Comparison of ENCODE assay signal across 13 cellular contexts in genomic region chr10:91349381-91349780, GRCh38.
DNase-seq lines count a peak whose midpoint lies in the region; ATAC-seq and TF ChIP-seq lines count a peak whose summit lies in the region.
"Had no signal": no experiment of that assay in that cellular context is flagged by ENCODE, and none has a peak within 500 bp of the region (broad histone marks: within the 10 kb centered on the region; RNA-seq: fewer than 3 reads in every experiment).

No MANE protein-coding gene starts in this region.

- H3K27ac Mint-ChIP-seq in type B pancreatic cell: no peak overlapping the region
- H3K27ac Mint-ChIP-seq in activated CD8-positive, alpha-beta T cell treated with anti-CD3 and anti-CD28 coated beads, Interleukin-2, amount 10 ng/mL, durations not matched to agents 7 days and 5 days: no peak overlapping the region
- H3K27ac Mint-ChIP-seq: activated naive CD8-positive, alpha-beta T cell; stimulated activated naive B cell treated with anti-CD40 and anti-IgM and Interleukin-4, amounts not matched to agents 10 μg/mL and 1 μg/mL and 100 μg/mL, for 72 hours had no signal

- H3K9me3 Mint-ChIP-seq in type B pancreatic cell: peaks cover 3% of the 10 kb centered on the region
- H3K9me3 Mint-ChIP-seq in activated CD8-positive, alpha-beta T cell treated with anti-CD3 and anti-CD28 coated beads, Interleukin-2, amount 10 ng/mL, durations not matched to agents 7 days and 5 days (ENCODE audit: insufficient read depth): no peaks in the 10 kb centered on the region

- in situ Hi-C loops in HAP-1 (cut with MboI; ENCODE audit: low sequenced_read_pairs): no loop called here

- no peaks in the 10 kb centered on the region for H3K36me3 ChIP-seq in heart right ventricle
- H3K36me3 ChIP-seq in HAP-1 (replicated peaks): no peaks in the 10 kb centered on the region

- no peaks in the 10 kb centered on the region for H3K36me3 Mint-ChIP-seq in type B pancreatic cell
- H3K36me3 Mint-ChIP-seq in activated CD8-positive, alpha-beta T cell treated with anti-CD3 and anti-CD28 coated beads, Interleukin-2, amount 10 ng/mL, durations not matched to agents 7 days and 5 days (ENCODE audit: low read depth): no peaks in the 10 kb centered on the region
- H3K36me3 Mint-ChIP-seq: activated naive CD8-positive, alpha-beta T cell had no signal

- H3K4me1 Mint-ChIP-seq in type B pancreatic cell (ENCODE audit: unreplicated experiment): no peaks in the 10 kb centered on the region
- peaks cover 4% of the 10 kb centered on the region for H3K4me1 Mint-ChIP-seq in activated CD8-positive, alpha-beta T cell treated with anti-CD3 and anti-CD28 coated beads, Interleukin-2, amount 10 ng/mL, durations not matched to agents 7 days and 5 days (ENCODE audit: low read depth)
- H3K4me1 Mint-ChIP-seq: stimulated activated naive B cell treated with anti-CD40 and anti-IgM and Interleukin-4, amounts not matched to agents 10 μg/mL and 1 μg/mL and 100 μg/mL, for 72 hours had no signal

- H3K9me3 ChIP-seq in heart right ventricle: no peaks in the 10 kb centered on the region
- H3K9me3 ChIP-seq in HAP-1: no peaks in the 10 kb centered on the region

- no peak overlapping the region for H3K4me3 ChIP-seq in heart right ventricle
- no peak overlapping the region for H3K4me3 ChIP-seq in retinal pigment epithelial cell (ENCODE audit: low read length)
- no peak overlapping the region for H3K4me3 ChIP-seq in HAP-1

- TF ChIP-seq CTCF in heart right ventricle (IDR thresholded peaks at IDR 0.05): no peak
- TF ChIP-seq CTCF in retinal pigment epithelial cell (conservative IDR thresholded peaks at IDR 0.05; ENCODE audit: low read depth, low read length): no peak
- no peak for TF ChIP-seq CTCF in type B pancreatic cell (conservative IDR thresholded peaks at IDR 0.05)

- peak overlapping the region in 6 of 10 donors; percentile 30 to 75 (median 73) for H3K27ac ChIP-seq in heart right ventricle

- ATAC-seq in heart right ventricle (peak; percentile 58 to 96 (median 90)), HG03175 (IDR thresholded peaks at IDR 0.05; ENCODE audit: unreplicated experiment) (no peak)
- no peak for ATAC-seq in activated CD8-positive, alpha-beta T cell treated with anti-CD3 and anti-CD28 coated beads, Interleukin-2, amount 10 ng/mL, durations not matched to agents 7 days and 5 days
- ATAC-seq: HepG2; stimulated activated naive B cell treated with anti-CD40 and anti-IgM and Interleukin-4, amounts not matched to agents 10 μg/mL and 1 μg/mL and 100 μg/mL, for 72 hours had no signal

- peak; percentile 16 for DNase-seq in ELF-1 (ENCODE audit: low read depth, low spot score)
- DNase-seq in astrocyte of the hippocampus (ENCODE audit: low read depth, low spot score): peak; percentile 94
- DNase-seq in heart right ventricle: peak in 1 of 2 donors; percentile 16
- peak; percentile 53 for DNase-seq in retinal pigment epithelial cell (ENCODE audit: low read depth)
- no peak for DNase-seq in type B pancreatic cell (ENCODE audit: extremely low spot score, unreplicated experiment)
- no peak for DNase-seq in HAP-1 (ENCODE audit: low spot score in 2 of 2)
- no peak for DNase-seq in activated CD8-positive, alpha-beta T cell treated with anti-CD3 and anti-CD28 coated beads, Interleukin-2, amount 10 ng/mL, durations not matched to agents 7 days and 5 days
- DNase-seq: Calu3; NCI-H82; stimulated activated naive B cell treated with anti-CD40 and anti-IgM and Interleukin-4, amounts not matched to agents 10 μg/mL and 1 μg/mL and 100 μg/mL, for 72 hours had no signal

- no peaks in the 10 kb centered on the region for H3K27me3 ChIP-seq in heart right ventricle
- H3K27me3 ChIP-seq in HAP-1 (ENCODE audit: low read depth): no peaks in the 10 kb centered on the region; the same call in 1 of the 2 replicates

- H3K4me3 Mint-ChIP-seq in type B pancreatic cell: no peak overlapping the region
- H3K4me3 Mint-ChIP-seq in activated CD8-positive, alpha-beta T cell treated with anti-CD3 and anti-CD28 coated beads, Interleukin-2, amount 10 ng/mL, durations not matched to agents 7 days and 5 days: no peak overlapping the region
- H3K4me3 Mint-ChIP-seq: activated naive CD8-positive, alpha-beta T cell; stimulated activated naive B cell treated with anti-CD40 and anti-IgM and Interleukin-4, amounts not matched to agents 10 μg/mL and 1 μg/mL and 100 μg/mL, for 72 hours had no signal

- H3K4me1 ChIP-seq in heart right ventricle (peaks cover 0 to 26% (median 11%) of the 10 kb centered on the region in 9 donors), HAP-1 (no peaks in the 10 kb centered on the region)

- intact Hi-C loops in heart right ventricle (cut with DNase I): loop anchor here in 1 of 10 donors (2.0 kb wide), 1 partner anchor 17 kb away; no protein-coding TSS in a partner anchor

- no peaks in the 10 kb centered on the region for H3K27me3 Mint-ChIP-seq in type B pancreatic cell
- H3K27me3 Mint-ChIP-seq in activated CD8-positive, alpha-beta T cell treated with anti-CD3 and anti-CD28 coated beads, Interleukin-2, amount 10 ng/mL, durations not matched to agents 7 days and 5 days (ENCODE audit: low read depth): peaks cover 2% of the 10 kb centered on the region
- H3K27me3 Mint-ChIP-seq: activated naive CD8-positive, alpha-beta T cell had no signal

- CTCF ChIA-PET in activated CD8-positive, alpha-beta T cell treated with anti-CD3 and anti-CD28 coated beads, Interleukin-2, amount 10 ng/mL, durations not matched to agents 7 days and 5 days (lab: Charles Lee): no interaction called here

- POLR2A ChIA-PET in activated CD8-positive, alpha-beta T cell treated with anti-CD3 and anti-CD28 coated beads, Interleukin-2, amount 10 ng/mL, durations not matched to agents 7 days and 5 days (lab: Charles Lee): no interaction called here

Comparison
In these comparisons a context has a peak if more than half of its experiments do, and no peak if none do; other contexts are left out.
1. DNase-seq: peak in ELF-1 (single experiment), astrocyte of the hippocampus (single experiment) and retinal pigment epithelial cell (single experiment); none in type B pancreatic cell (single experiment), HAP-1 (0 of 2) and activated CD8-positive, alpha-beta T cell treated with anti-CD3 and anti-CD28 coated beads, Interleukin-2, amount 10 ng/mL, durations not matched to agents 7 days and 5 days (single experiment).
2. ATAC-seq: peak in heart right ventricle (8 of 8); none in HG03175 (single experiment) and activated CD8-positive, alpha-beta T cell treated with anti-CD3 and anti-CD28 coated beads, Interleukin-2, amount 10 ng/mL, durations not matched to agents 7 days and 5 days (single experiment).